22 cellular contexts compared by ENCODE assay signal in the genomic region with DNA sequence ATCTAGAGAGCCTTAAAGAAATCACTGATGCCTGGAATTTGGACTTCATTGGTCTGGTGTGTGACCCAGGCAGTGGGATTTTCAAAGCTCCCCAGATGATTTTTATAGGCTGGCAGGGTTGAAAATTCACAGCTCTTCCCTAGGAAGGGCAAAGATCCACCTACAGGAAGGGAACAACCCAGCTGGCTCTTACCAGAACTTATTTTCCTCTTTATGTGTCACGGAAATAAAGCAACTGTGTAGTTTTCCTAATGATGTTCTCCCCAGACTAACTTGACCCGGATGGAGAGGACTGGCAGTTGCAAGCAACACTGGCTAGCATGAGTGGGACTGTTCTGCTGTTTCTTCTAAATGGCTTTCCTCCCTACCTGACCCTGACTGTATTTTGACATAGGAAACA.
"Had no signal": no experiment of that assay in that cellular context is flagged by ENCODE, and none has a peak within 500 bp of the region (broad histone marks: within the 10 kb centered on the region; RNA-seq: fewer than 3 reads in every experiment).

No MANE protein-coding gene starts in this region.

- H3K4me3 Mint-ChIP-seq: activated B cell treated with CpG ODN at 0.5 μM for 24 hours; activated CD8-positive, alpha-beta T cell treated with anti-CD3 and anti-CD28 coated beads, Interleukin-2, amount 10 ng/mL, durations not matched to agents 7 days and 5 days; activated naive CD8-positive, alpha-beta T cell; activated T-cell treated with anti-CD3 and anti-CD28 coated beads, Interleukin-2, amount 50 U/mL, for 72 hours; neural progenitor cell; stimulated activated naive B cell treated with anti-CD40 and anti-IgM and Interleukin-4, amounts not matched to agents 10 μg/mL and 1 μg/mL and 100 μg/mL, for 72 hours had no signal

- DNase-seq: activated B cell treated with CpG ODN at 0.5 μM for 24 hours; activated CD4-positive, alpha-beta T cell treated with anti-CD3 and anti-CD28 coated beads for 48 hours; activated CD8-positive, alpha-beta memory T cell treated with anti-CD3 and anti-CD28 coated beads, Interleukin-2, amount 50 U/mL, for 4 hours; activated CD8-positive, alpha-beta T cell treated with anti-CD3 and anti-CD28 coated beads, Interleukin-2, amount 10 ng/mL, durations not matched to agents 7 days and 5 days; activated gamma-delta T cell treated with Interleukin-2 at 50 U/mL for 16 hours; activated T-cell treated with anti-CD3 and anti-CD28 coated beads, Interleukin-2, amount 50 U/mL, for 72 hours; amniotic stem cell; body of pancreas; central memory CD4-positive, alpha-beta T cell; effector CD8-positive, alpha-beta T cell; kidney; mesendoderm; ovary; stimulated activated CD4-positive, alpha-beta T cell treated with anti-CD3 and anti-CD28 coated beads, Interleukin-2, amount 100 ng/mL, for 48 hours; stimulated activated naive B cell treated with anti-CD40 and anti-IgM and Interleukin-4, amounts not matched to agents 10 μg/mL and 1 μg/mL and 100 μg/mL, for 72 hours; substantia nigra; T-helper 2 cell; trophoblast cell had no signal

- H3K4me3 ChIP-seq: body of pancreas, coronary artery, neural progenitor cell, ovary had no signal

- H3K27ac Mint-ChIP-seq: activated B cell treated with CpG ODN at 0.5 μM for 24 hours; activated CD8-positive, alpha-beta T cell treated with anti-CD3 and anti-CD28 coated beads, Interleukin-2, amount 10 ng/mL, durations not matched to agents 7 days and 5 days; activated naive CD8-positive, alpha-beta T cell; activated T-cell treated with anti-CD3 and anti-CD28 coated beads, Interleukin-2, amount 50 U/mL, for 72 hours; neural progenitor cell; stimulated activated naive B cell treated with anti-CD40 and anti-IgM and Interleukin-4, amounts not matched to agents 10 μg/mL and 1 μg/mL and 100 μg/mL, for 72 hours had no signal

- H3K27me3 Mint-ChIP-seq: activated B cell treated with CpG ODN at 0.5 μM for 24 hours; activated naive CD8-positive, alpha-beta T cell; stimulated activated naive B cell treated with anti-CD40 and anti-IgM and Interleukin-4, amounts not matched to agents 10 μg/mL and 1 μg/mL and 100 μg/mL, for 72 hours had no signal

- H3K27me3 ChIP-seq: body of pancreas, neural progenitor cell, ovary had no signal

- H3K27ac ChIP-seq: coronary artery, epithelial cell of prostate, neural progenitor cell had no signal

- H3K9me3 ChIP-seq: body of pancreas, ovary had no signal

- H3K36me3 ChIP-seq: neural progenitor cell, ovary had no signal

- ATAC-seq: activated CD8-positive, alpha-beta T cell treated with anti-CD3 and anti-CD28 coated beads, Interleukin-2, amount 10 ng/mL, durations not matched to agents 7 days and 5 days; stimulated activated naive B cell treated with anti-CD40 and anti-IgM and Interleukin-4, amounts not matched to agents 10 μg/mL and 1 μg/mL and 100 μg/mL, for 72 hours had no signal

- H3K36me3 Mint-ChIP-seq: activated naive CD8-positive, alpha-beta T cell had no signal

- H3K9me3 Mint-ChIP-seq: activated B cell treated with CpG ODN at 0.5 μM for 24 hours; activated T-cell treated with anti-CD3 and anti-CD28 coated beads, Interleukin-2, amount 50 U/mL, for 72 hours; neural progenitor cell; stimulated activated naive B cell treated with anti-CD40 and anti-IgM and Interleukin-4, amounts not matched to agents 10 μg/mL and 1 μg/mL and 100 μg/mL, for 72 hours had no signal
